In genomic region chr4:38904090-38904666, GRCh38 we compare ENCODE assay signal across 18 cellular contexts. TPM values are rescaled to one million over a fixed set of nuclear protein-coding genes. Genes with fewer than 3 reads are reported as not detected.
A peak's percentile ranks its signal among the peaks of the same experiment; 100 is the strongest.
DNase-seq lines count a peak whose midpoint lies in the region; ATAC-seq, FAIRE-seq and TF ChIP-seq lines count a peak whose summit lies in the region.
"Had no signal": no experiment of that assay in that cellular context is flagged by ENCODE, and none has a peak within 500 bp of the region (broad histone marks: within the 10 kb centered on the region; RNA-seq: fewer than 3 reads in every experiment).

No MANE protein-coding gene starts in this region.

- no peak overlapping the region for H2AFZ ChIP-seq in HepG2 (ENCODE audit: low read length)

- in situ Hi-C loops in HepG2 (cut with HindIII; ENCODE audit: extremely low pct_ligation_motif_present, low pct_unique_long_range_greater_than_20kb) = loop anchor here (5.0 kb wide), 1 partner anchor 233 kb away; no protein-coding TSS in a partner anchor

- H3K27me3 ChIP-seq in HepG2 (ENCODE audit: control insufficient read depth in 1 of 2, insufficient read depth in 2 of 2, low read length in 2 of 2) (no peaks in the 10 kb centered on the region), sigmoid colon (no peaks in the 10 kb centered on the region)
- H3K27me3 ChIP-seq in effector memory CD4-positive, alpha-beta T cell (replicated peaks; ENCODE audit: control insufficient read depth, insufficient read depth, low read length, poor library complexity, severe bottlenecking) = no peaks in the 10 kb centered on the region
- H3K27me3 ChIP-seq: vagina had no signal

- intact Hi-C loops in HepG2 (cut with micrococcal nuclease; ENCODE audit: unreplicated experiment) = loop anchor here (1.0 to 10.0 kb wide), 3 partner anchors 89 to 231 kb away; no protein-coding TSS in a partner anchor
- intact Hi-C loops in sigmoid colon (cut with DNase I) = loop anchor here (5.0 kb wide), 1 partner anchor 278 kb away; the partner anchor contains the start of gene WDR19

- H3K36me3 ChIP-seq in HepG2 (replicated peaks in 1 of 2; ENCODE audit: control insufficient read depth in 1 of 2, insufficient read depth in 2 of 2, low read length in 2 of 2) (peaks cover 16 to 49% of the 10 kb centered on the region in 2 experiments), sigmoid colon (peaks cover 18 to 56% (median 25%) of the 10 kb centered on the region in 4 donors)
- no peaks in the 10 kb centered on the region for H3K36me3 ChIP-seq in effector memory CD4-positive, alpha-beta T cell (ENCODE audit: control insufficient read depth, insufficient read depth, low read length)

- H3K79me2 ChIP-seq in HepG2 (ENCODE audit: insufficient read depth, low read length) = peaks cover 9% of the 10 kb centered on the region

- H3K4me3 ChIP-seq in HepG2 (replicated peaks in 1 of 3; ENCODE audit: insufficient read depth in 1 of 3, low read depth in 2 of 3, low read length in 3 of 3) = peak overlapping the region; percentile 35 to 53 (median 39); a peak in 5 of 6 replicates
- no peak overlapping the region for H3K4me3 ChIP-seq in sigmoid colon
- H3K4me3 ChIP-seq in effector memory CD4-positive, alpha-beta T cell (ENCODE audit: insufficient read depth, low read depth, low read length, poor library complexity, severe bottlenecking) = no peak overlapping the region
- H3K4me3 ChIP-seq: vagina had no signal

- H3K4me1 ChIP-seq in HepG2 (ENCODE audit: insufficient read depth, low read length) (peaks cover 43% of the 10 kb centered on the region), sigmoid colon (peaks cover 0 to 34% (median 15%) of the 10 kb centered on the region in 4 donors)
- H3K4me1 ChIP-seq in effector memory CD4-positive, alpha-beta T cell (ENCODE audit: control insufficient read depth, insufficient read depth, low read length, poor library complexity, severe bottlenecking) = no peaks in the 10 kb centered on the region
- H3K4me1 ChIP-seq: vagina had no signal

- peak in 1 of 2 experiments; percentile 75; a peak in 2 of 4 replicates for TF ChIP-seq EP300 in HepG2 (IDR thresholded peaks at IDR 0.05; ENCODE audit: low read depth in 2 of 2, low read length in 2 of 2)
- 0 out of 2 replicates have a peak, but pooled peaks have one; percentile 25 for TF ChIP-seq EP300 in HepG2 (CRISPR knock-in tag; IDR thresholded peaks at IDR 0.05; ENCODE audit: borderline replicate concordance)
- TF ChIP-seq EP300 in sigmoid colon (IDR thresholded peaks at IDR 0.05) = no peak

- H3K4me2 ChIP-seq in HepG2 (ENCODE audit: low read depth, low read length) = peak overlapping the region; percentile 71

- H3K9me3 ChIP-seq in HepG2 (ENCODE audit: low read length) (no peaks in the 10 kb centered on the region), sigmoid colon (no peaks in the 10 kb centered on the region)
- H3K9me3 ChIP-seq in effector memory CD4-positive, alpha-beta T cell (ENCODE audit: control insufficient read depth, low read length) = no peaks in the 10 kb centered on the region
- H3K9me3 ChIP-seq: vagina had no signal

- no peaks in the 10 kb centered on the region for H4K20me1 ChIP-seq in HepG2 (ENCODE audit: insufficient read depth, low read length)

- BruUV-seq in HepG2 (replicated peaks; lab: Mats Ljungman, UMichigan) = no TSS peak

- no peak for TF ChIP-seq CTCF in HepG2 (CRISPR knock-in tag; IDR thresholded peaks at IDR 0.05)
- TF ChIP-seq CTCF in sigmoid colon (IDR thresholded peaks at IDR 0.05) = no peak

- H3K27ac ChIP-seq in HepG2 (ENCODE audit: extremely low read length, insufficient read depth, low read length) = peak overlapping the region; percentile 81
- peak overlapping the region in 3 of 4 donors; percentile 2 to 54 (median 54) for H3K27ac ChIP-seq in sigmoid colon
- H3K27ac ChIP-seq in effector memory CD4-positive, alpha-beta T cell (ENCODE audit: insufficient read depth, low read length, poor library complexity, severe bottlenecking) = no peak overlapping the region
- H3K27ac ChIP-seq: vagina had no signal

- CTCF ChIA-PET in HepG2 (lab: Yijun Ruan, JAX; ENCODE audit: low intra/inter-chr PET ratio, low total read pairs) = interaction anchor here (0.9 kb wide), 1 partner anchor 231 kb away, joined by 3 read pairs; no protein-coding TSS in a partner anchor

- TF ChIP-seq POLR2A in HepG2 (IDR thresholded peaks at IDR 0.05; ENCODE audit: insufficient read depth in 1 of 2, low read depth in 2 of 2, low read length in 2 of 2) = 0 out of 4 replicates have a peak, but pooled peaks of 1 of the 2 experiments have one; percentile 9
- TF ChIP-seq POLR2A in sigmoid colon (IDR thresholded peaks at IDR 0.05) = no peak

- ATAC-seq in HepG2 = peak; percentile 100
- ATAC-seq in HG03460 (IDR thresholded peaks at IDR 0.05; ENCODE audit: unreplicated experiment) = no peak
- ATAC-seq: T-cell had no signal

- POLR2A ChIA-PET in HepG2 (lab: Yijun Ruan, JAX) = interaction anchor here (1.0 to 3.0 kb wide), 7 partner anchors 15 to 231 kb away, joined by 3 to 27 read pairs (median 4); no protein-coding TSS in a partner anchor

- TF ChIP-seq RAD21 in HepG2 (CRISPR knock-in tag; IDR thresholded peaks at IDR 0.05) = no peak

- FAIRE-seq in GM18507 (lab: Jason Lieb, UNC) (peak; percentile 71), RCC 7860 (lab: Jason Lieb, UNC) (peak; percentile 20), HepG2 (lab: Jason Lieb, UNC) (peak; percentile 94)
- FAIRE-seq: endometrium had no signal

- peak overlapping the region; percentile 48 for H3K9ac ChIP-seq in HepG2 (ENCODE audit: insufficient read depth, low read depth, low read length)

- 0% methylated on average over 10 of the region's 10 CpGs for WGBS in HepG2 (ENCODE audit: low lambda C conversion rate)
- 18 to 65% methylated on average over 10 of the region's 10 CpGs for WGBS in sigmoid colon, 2 donors

- DNase-seq in GM18507 (ENCODE audit: extremely low spot score, insufficient read length, low read depth) (no peak), RCC 7860 (ENCODE audit: low spot score) (no peak), HepG2 (ENCODE audit: low spot score) (peak; percentile 89), sigmoid colon (no peak)
- DNase-seq in effector memory CD4-positive, alpha-beta T cell = no peak
- no peak for DNase-seq in stimulated activated CD4-positive, alpha-beta T cell treated with anti-CD3 and anti-CD28 coated beads, Interleukin-4, amount 100 ng/mL, for 4 hours
- no peak for DNase-seq in activated T-cell treated with anti-CD3 and anti-CD28 coated beads, Interleukin-2, amount 50 U/mL, for 1 hour
- DNase-seq: activated CD4-positive, alpha-beta T cell treated with anti-CD3 and anti-CD28 coated beads, Interleukin-2, amount 50 U/mL, for 4 hours; activated naive CD4-positive, alpha-beta T cell treated with anti-CD3 and anti-CD28 coated beads for 36 hours; CD8-positive, alpha-beta memory T cell; IMR-90; NCI-H1694 treated with DMSO at 0.1 percent for 48 hours; Right ventricle myocardium superior; stimulated activated CD4-positive, alpha-beta T cell treated with anti-CD3 and anti-CD28 coated beads, Interleukin-1b, Interleukin-23, amount 100 ng/mL, for 48 hours; T-cell had no signal

RNA-seq across cellular contexts. Expression of gene FAM114A1, which starts 36.6 kb away (rescaled TPM):
- total RNA-seq in HepG2 (2016; rRNA removed; fragmentation: Illumina TruSeq; extraction: Trizol) = 61.0 and 87.0 TPM in 2 replicates
- total RNA-seq in HepG2 (2016; cell fraction: cytosol; rRNA removed; fragmentation: Illumina TruSeq; extraction: Trizol; ENCODE audit: low read depth) = 8.9 and 9.7 TPM in 2 replicates
- 59.7 and 78.6 TPM in 2 replicates for total RNA-seq in HepG2 (2016; cell fraction: insoluble cytoplasmic fraction; rRNA removed; fragmentation: Illumina TruSeq; extraction: Trizol)
- total RNA-seq in HepG2 (2016; cell fraction: membrane; rRNA removed; fragmentation: Illumina TruSeq; extraction: Trizol) = 27.8 and 30.9 TPM in 2 replicates
- 36.3 and 40.0 TPM in 2 replicates for total RNA-seq in HepG2 (2016; cell fraction: nucleus; rRNA removed; fragmentation: Illumina TruSeq; extraction: Trizol)
- polyA plus RNA-seq in HepG2 (2011; rRNA removed) = 70.4 and 76.9 TPM in 2 replicates
- polyA plus RNA-seq in HepG2 (2011; cell fraction: cytosol; rRNA removed) = 80.2 and 86.3 TPM in 2 replicates
- 71.8 and 99.8 TPM in 2 replicates for polyA plus RNA-seq in HepG2 (2011; cell fraction: nucleus; rRNA removed)
- polyA plus RNA-seq in HepG2 (2012) = 46.7 and 54.6 TPM in 2 replicates
- 6.6 and 8.5 TPM in 2 replicates for polyA plus RNA-seq in HepG2 (2016; cell fraction: cytosol; fragmentation: Illumina TruSeq; extraction: Trizol; ENCODE audit: low read depth)
- polyA plus RNA-seq in HepG2 (2016; cell fraction: insoluble cytoplasmic fraction; fragmentation: Illumina TruSeq; extraction: Trizol; ENCODE audit: low read depth) = 47.8 and 57.1 TPM in 2 replicates
- polyA plus RNA-seq in HepG2 (2016; cell fraction: membrane; fragmentation: Illumina TruSeq; extraction: Trizol; ENCODE audit: low read depth) = 14.4 and 15.0 TPM in 2 replicates
- polyA plus RNA-seq in HepG2 (2016; cell fraction: nucleus; fragmentation: Illumina TruSeq; extraction: Trizol; ENCODE audit: insufficient read depth, low read depth) = 39.6 and 49.5 TPM in 2 replicates
- polyA minus RNA-seq in HepG2 (2011; rRNA and poly(A)+ RNA removed; ENCODE audit: low replicate concordance) = 28.7 and 145 TPM in 2 replicates
- 64.1 and 82.7 TPM in 2 replicates for polyA minus RNA-seq in HepG2 (2011; cell fraction: cytosol; rRNA and poly(A)+ RNA removed)
- 115 and 140 TPM in 2 replicates for polyA minus RNA-seq in HepG2 (2011; cell fraction: nucleus; rRNA and poly(A)+ RNA removed)
- 100 to 1,000 TPM; 120 to 189 (median 134) TPM for total RNA-seq in sigmoid colon
- 10 to 100 TPM; 24.7 to 49.5 (median 46.2) TPM for polyA plus RNA-seq in sigmoid colon
- polyA plus RNA-seq: CD8-positive, alpha-beta memory T cell had no signal

RNA-seq across cellular contexts. Expression of gene TLR6, which starts 47.6 kb away (rescaled TPM):
- total RNA-seq in HepG2 (2016; rRNA removed; fragmentation: Illumina TruSeq; extraction: Trizol) = 0.52 and 0.71 TPM in 2 replicates
- total RNA-seq in HepG2 (2016; cell fraction: cytosol; rRNA removed; fragmentation: Illumina TruSeq; extraction: Trizol; ENCODE audit: low read depth) = 0.40 and 0.62 TPM in 2 replicates
- total RNA-seq in HepG2 (2016; cell fraction: insoluble cytoplasmic fraction; rRNA removed; fragmentation: Illumina TruSeq; extraction: Trizol) = 0.31 and 0.54 TPM in 2 replicates
- total RNA-seq in HepG2 (2016; cell fraction: membrane; rRNA removed; fragmentation: Illumina TruSeq; extraction: Trizol) = 1.0 and 1.2 TPM in 2 replicates
- 0.71 and 0.72 TPM in 2 replicates for total RNA-seq in HepG2 (2016; cell fraction: nucleus; rRNA removed; fragmentation: Illumina TruSeq; extraction: Trizol)
- 0.18 and 0.33 TPM in 2 replicates for polyA plus RNA-seq in HepG2 (2011; rRNA removed)
- 0.05 and 0.12 TPM in 2 replicates for polyA plus RNA-seq in HepG2 (2011; cell fraction: cytosol; rRNA removed)
- 0.19 and 0.23 TPM in 2 replicates for polyA plus RNA-seq in HepG2 (2011; cell fraction: nucleus; rRNA removed)
- 0.12 and 0.39 TPM in 2 replicates for polyA plus RNA-seq in HepG2 (2012)
- 0.02 TPM in 1 of 2 replicates, not detected in the other for polyA plus RNA-seq in HepG2 (2016; cell fraction: cytosol; fragmentation: Illumina TruSeq; extraction: Trizol; ENCODE audit: low read depth)
- polyA plus RNA-seq in HepG2 (2016; cell fraction: insoluble cytoplasmic fraction; fragmentation: Illumina TruSeq; extraction: Trizol; ENCODE audit: low read depth) = 0.17 and 0.19 TPM in 2 replicates
- polyA plus RNA-seq in HepG2 (2016; cell fraction: membrane; fragmentation: Illumina TruSeq; extraction: Trizol; ENCODE audit: low read depth) = 0.03 and 0.06 TPM in 2 replicates
- polyA plus RNA-seq in HepG2 (2016; cell fraction: nucleus; fragmentation: Illumina TruSeq; extraction: Trizol; ENCODE audit: insufficient read depth, low read depth) = 0.61 and 0.71 TPM in 2 replicates
- 0.20 and 7.2 TPM in 2 replicates for polyA minus RNA-seq in HepG2 (2011; rRNA and poly(A)+ RNA removed; ENCODE audit: low replicate concordance)
- 0.26 and 0.59 TPM in 2 replicates for polyA minus RNA-seq in HepG2 (2011; cell fraction: cytosol; rRNA and poly(A)+ RNA removed)
- polyA minus RNA-seq in HepG2 (2011; cell fraction: nucleus; rRNA and poly(A)+ RNA removed) = 0.62 and 0.90 TPM in 2 replicates
- 1 to 10 TPM; 1.5 to 4.1 (median 2.9) TPM for total RNA-seq in sigmoid colon
- polyA plus RNA-seq in sigmoid colon = 1 to 10 TPM in 1 of 3 donors, under 1 TPM in 2; 0.60 to 3.2 (median 0.92) TPM

Comparison
In these comparisons a context has a peak if more than half of its experiments do, and no peak if none do; other contexts are left out.
1. H3K4me3 ChIP-seq: peak in HepG2 (3 of 3); none in sigmoid colon (0 of 4) and effector memory CD4-positive, alpha-beta T cell (single experiment).